14 cellular contexts compared by ENCODE assay signal in the genomic region with DNA sequence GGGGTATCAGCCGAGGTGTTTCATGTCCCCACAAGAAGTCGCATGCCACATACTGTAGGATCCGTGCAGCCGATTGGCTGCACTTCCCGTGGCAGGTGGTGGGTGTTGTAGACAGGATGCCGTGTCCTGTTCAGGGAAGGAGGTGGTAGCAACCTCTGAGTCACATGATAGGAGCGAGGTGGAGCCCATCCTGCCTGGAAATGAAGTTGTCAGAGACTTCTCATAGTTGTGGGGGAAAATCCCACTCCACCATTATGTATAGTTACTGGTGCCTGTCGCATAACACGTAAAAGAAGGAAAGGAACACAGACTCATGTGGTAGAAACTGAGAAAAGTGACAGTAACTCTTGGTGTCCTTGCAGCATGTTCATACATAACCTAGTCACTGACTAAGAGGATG.
DNase-seq lines count a peak whose midpoint lies in the region; ATAC-seq and TF ChIP-seq lines count a peak whose summit lies in the region.
"Had no signal": no experiment of that assay in that cellular context is flagged by ENCODE, and none has a peak within 500 bp of the region (broad histone marks: within the 10 kb centered on the region; RNA-seq: fewer than 3 reads in every experiment).

No MANE protein-coding gene starts in this region.

- H3K4me3 ChIP-seq in body of pancreas: no peak overlapping the region
- H3K4me3 ChIP-seq: A549, dorsolateral prefrontal cortex, psoas muscle, transverse colon had no signal

- no peak overlapping the region for H3K27ac ChIP-seq in body of pancreas
- H3K27ac ChIP-seq: A549, dorsolateral prefrontal cortex, psoas muscle, transverse colon, VCaP had no signal

- H3K9me3 ChIP-seq in body of pancreas: no peaks in the 10 kb centered on the region
- H3K9me3 ChIP-seq: A549, psoas muscle, transverse colon had no signal

- H3K27me3 ChIP-seq in body of pancreas: no peaks in the 10 kb centered on the region
- H3K27me3 ChIP-seq: dorsolateral prefrontal cortex, transverse colon had no signal

- DNase-seq in activated CD4-positive, alpha-beta T cell treated with anti-CD3 and anti-CD28 coated beads for 48 hours: peak; percentile 76
- no peak for DNase-seq in activated CD4-positive, alpha-beta T cell treated with anti-CD3 and anti-CD28 coated beads for 4 hours
- peak; percentile 15 for DNase-seq in activated naive CD4-positive, alpha-beta T cell treated with anti-CD3 and anti-CD28 coated beads, Interleukin-2, amount 50 U/mL, for 16 hours
- DNase-seq in stimulated activated CD8-positive, alpha-beta memory T cell treated with anti-CD3 and anti-CD28 coated beads, Interleukin-7, amount 100 ng/mL, for 48 hours (ENCODE audit: extremely low read depth in 1 of 2, low read depth in 1 of 2): peak; percentile 8 to 55
- DNase-seq in 8988T (no peak), NCI-H146 (lab: John Stamatoyannopoulos, UW) (no peak), body of pancreas (no peak)
- DNase-seq: dorsolateral prefrontal cortex, NCI-H510A treated with DMSO at 0.1 percent for 48 hours, psoas muscle, transverse colon had no signal

- no peak for TF ChIP-seq POLR2A in body of pancreas (IDR thresholded peaks at IDR 0.05)

- peak; percentile 70 for ATAC-seq in HG02938 (IDR thresholded peaks at IDR 0.05; ENCODE audit: unreplicated experiment)
- ATAC-seq in body of pancreas: no peak
- ATAC-seq: A549, psoas muscle had no signal

- TF ChIP-seq CTCF in body of pancreas (IDR thresholded peaks at IDR 0.05): no peak

- intact Hi-C loops in body of pancreas (cut with DNase I): no loop called here

- peaks cover 0 to 1% of the 10 kb centered on the region in 2 donors for H3K36me3 ChIP-seq in body of pancreas (replicated peaks in 1 of 2; ENCODE audit: insufficient read depth in 1 of 2, low read depth in 2 of 2)
- H3K36me3 ChIP-seq: transverse colon had no signal

- no peaks in the 10 kb centered on the region for H3K4me1 ChIP-seq in body of pancreas
- H3K4me1 ChIP-seq: A549, psoas muscle, transverse colon had no signal

- 79 to 84% methylated on average over 9 of the region's 9 CpGs for WGBS in body of pancreas, 2 donors

Comparison
In these comparisons a context has a peak if more than half of its experiments do, and no peak if none do; other contexts are left out.
1. DNase-seq: peak in activated CD4-positive, alpha-beta T cell treated with anti-CD3 and anti-CD28 coated beads for 48 hours (single experiment), activated naive CD4-positive, alpha-beta T cell treated with anti-CD3 and anti-CD28 coated beads, Interleukin-2, amount 50 U/mL, for 16 hours (single experiment) and stimulated activated CD8-positive, alpha-beta memory T cell treated with anti-CD3 and anti-CD28 coated beads, Interleukin-7, amount 100 ng/mL, for 48 hours (2 of 2); none in activated CD4-positive, alpha-beta T cell treated with anti-CD3 and anti-CD28 coated beads for 4 hours (0 of 2), 8988T (single experiment), NCI-H146 (single experiment) and body of pancreas (0 of 4).